Comparison of ENCODE assay signal across 8 cellular contexts in genomic region chr5:76733049-76733417, GRCh38. TPM values are rescaled to one million over a fixed set of nuclear protein-coding genes. Genes with fewer than 3 reads are reported as not detected.
DNase-seq lines count a peak whose midpoint lies in the region; ATAC-seq and TF ChIP-seq lines count a peak whose summit lies in the region.

No MANE protein-coding gene starts in this region.

- CTCF ChIA-PET in mammary epithelial cell (lab: Charles Lee; ENCODE audit: low non-redundant PET) = no interaction called here

- no peak overlapping the region for H2AFZ ChIP-seq in mammary epithelial cell (ENCODE audit: low read depth, low read length)

- H3K4me3 ChIP-seq in mammary epithelial cell (replicated peaks in 1 of 3; ENCODE audit: insufficient read depth in 1 of 3, low read depth in 2 of 3, low read length in 3 of 3) = no peak overlapping the region

- in situ Hi-C loops in GM13976 (cut with MboI; ENCODE audit: low sequenced_read_pairs, unreplicated experiment) = no loop called here
- in situ Hi-C loops in mammary epithelial cell (cut with MboI; ENCODE audit: low sequenced_read_pairs in 2 of 2) = no loop called here

- H3K27me3 ChIP-seq in mammary epithelial cell (ENCODE audit: insufficient read depth, low read length) = no peaks in the 10 kb centered on the region

- no peak overlapping the region for H3K4me2 ChIP-seq in mammary epithelial cell (ENCODE audit: insufficient read depth, low read depth, low read length)

- H4K20me1 ChIP-seq in mammary epithelial cell (ENCODE audit: insufficient read depth, low read length) = no peaks in the 10 kb centered on the region

- peaks cover 15% of the 10 kb centered on the region for H3K4me1 Mint-ChIP-seq in T-helper 2 cell treated with Interferon-gamma antibody and Interleukin-4, amounts not matched to agents 5 μg/mL and 100 μg/mL, for 36 hours (ENCODE audit: low read depth)
- peaks cover 8% of the 10 kb centered on the region for H3K4me1 Mint-ChIP-seq in endothelial cell (ENCODE audit: unreplicated experiment)

- no peak overlapping the region for H3K27ac ChIP-seq in mammary epithelial cell (ENCODE audit: insufficient read depth, low read depth, low read length)

- no peak for TF ChIP-seq CTCF in GM13976 (IDR thresholded peaks at IDR 0.05; ENCODE audit: borderline replicate concordance, control extremely low read depth, extremely low read depth, insufficient read depth, missing control alignments)
- TF ChIP-seq CTCF in endothelial cell (IDR thresholded peaks at IDR 0.05; ENCODE audit: unreplicated experiment) = no peak
- no peak for TF ChIP-seq CTCF in mammary epithelial cell (conservative IDR thresholded peaks at IDR 0.05 in 1 of 2, IDR thresholded peaks at IDR 0.05 in 1 of 2; ENCODE audit: extremely low read depth in 1 of 2, insufficient read depth in 1 of 2, low read depth in 1 of 2, low read length in 2 of 2)

- H3K27me3 Mint-ChIP-seq in T-helper 2 cell treated with Interferon-gamma antibody and Interleukin-4, amounts not matched to agents 5 μg/mL and 100 μg/mL, for 36 hours (ENCODE audit: low read depth) = no peaks in the 10 kb centered on the region
- H3K27me3 Mint-ChIP-seq in endothelial cell (ENCODE audit: unreplicated experiment) = peaks cover 5% of the 10 kb centered on the region

- peaks cover 30% of the 10 kb centered on the region for H3K79me2 ChIP-seq in mammary epithelial cell (ENCODE audit: insufficient read depth, low read length)

- peaks cover 9% of the 10 kb centered on the region for H3K9me3 ChIP-seq in mammary epithelial cell (replicated peaks; ENCODE audit: insufficient read depth, low read length)

- no peak overlapping the region for H3K4me3 Mint-ChIP-seq in T-helper 2 cell treated with Interferon-gamma antibody and Interleukin-4, amounts not matched to agents 5 μg/mL and 100 μg/mL, for 36 hours
- peak overlapping the region; percentile 84 for H3K4me3 Mint-ChIP-seq in endothelial cell (ENCODE audit: unreplicated experiment)

- no peak overlapping the region for H3K9ac ChIP-seq in mammary epithelial cell (ENCODE audit: insufficient read depth, low read length)

- peak; percentile 46 for ATAC-seq in GM21447 (IDR thresholded peaks at IDR 0.05; ENCODE audit: unreplicated experiment)
- ATAC-seq in HG02938 (IDR thresholded peaks at IDR 0.05; ENCODE audit: unreplicated experiment) = no peak

- WGBS in mammary epithelial cell (ENCODE audit: low coverage, missing lambda C conversion rate) = 98% methylated on average over 13 of the region's 13 CpGs

- peak; percentile 42 for DNase-seq in GM13976 (ENCODE audit: low spot score)
- DNase-seq in T-helper 2 cell treated with Interferon-gamma antibody and Interleukin-4, amounts not matched to agents 5 μg/mL and 100 μg/mL, for 36 hours (ENCODE audit: low spot score) = no peak
- DNase-seq in endothelial cell (ENCODE audit: low spot score) = no peak
- no peak for DNase-seq in mammary epithelial cell
- no peak for DNase-seq in SIG-M5 treated with dmso at 0.1 percent for 504 hours (lab: John Stamatoyannopoulos, UW; ENCODE audit: unreplicated experiment)
- DNase-seq in inferior parietal cortex (ENCODE audit: extremely low spot score) = no peak

- peaks cover 5% of the 10 kb centered on the region for H3K36me3 ChIP-seq in mammary epithelial cell (ENCODE audit: insufficient read depth, low read length)

- no TSS peak for BruUV-seq in mammary epithelial cell (replicated peaks; lab: Mats Ljungman, UMichigan)

- dilution Hi-C loops in mammary epithelial cell (cut with HindIII; ENCODE audit: low sequenced_read_pairs) = no loop called here

- peaks cover 26% of the 10 kb centered on the region for H3K9me3 Mint-ChIP-seq in T-helper 2 cell treated with Interferon-gamma antibody and Interleukin-4, amounts not matched to agents 5 μg/mL and 100 μg/mL, for 36 hours
- no peaks in the 10 kb centered on the region for H3K9me3 Mint-ChIP-seq in endothelial cell (ENCODE audit: unreplicated experiment)

- intact Hi-C loops in mammary epithelial cell (cut with micrococcal nuclease) = no loop called here

- peak overlapping the region; percentile 70 for H3K27ac Mint-ChIP-seq in T-helper 2 cell treated with Interferon-gamma antibody and Interleukin-4, amounts not matched to agents 5 μg/mL and 100 μg/mL, for 36 hours
- peak overlapping the region; percentile 48 for H3K27ac Mint-ChIP-seq in endothelial cell (ENCODE audit: unreplicated experiment)

- H3K4me1 ChIP-seq in mammary epithelial cell (ENCODE audit: insufficient read depth, low read length) = no peaks in the 10 kb centered on the region

- H3K36me3 Mint-ChIP-seq in T-helper 2 cell treated with Interferon-gamma antibody and Interleukin-4, amounts not matched to agents 5 μg/mL and 100 μg/mL, for 36 hours (ENCODE audit: low read depth) = peaks cover 29% of the 10 kb centered on the region
- peaks cover 48% of the 10 kb centered on the region for H3K36me3 Mint-ChIP-seq in endothelial cell (ENCODE audit: low read depth, unreplicated experiment)

RNA-seq across cellular contexts. Expression of gene F2R, which starts 17.1 kb away (rescaled TPM):
- total RNA-seq in endothelial cell (ENCODE audit: unreplicated experiment) (342 TPM), mammary epithelial cell (10 to 100 TPM; 30.7 to 81.4 TPM)
- polyA plus RNA-seq in mammary epithelial cell = 46.2 TPM
- 47.2 TPM for polyA minus RNA-seq in mammary epithelial cell
